Comparison of ENCODE assay signal across 1 cellular context in the genomic region with DNA sequence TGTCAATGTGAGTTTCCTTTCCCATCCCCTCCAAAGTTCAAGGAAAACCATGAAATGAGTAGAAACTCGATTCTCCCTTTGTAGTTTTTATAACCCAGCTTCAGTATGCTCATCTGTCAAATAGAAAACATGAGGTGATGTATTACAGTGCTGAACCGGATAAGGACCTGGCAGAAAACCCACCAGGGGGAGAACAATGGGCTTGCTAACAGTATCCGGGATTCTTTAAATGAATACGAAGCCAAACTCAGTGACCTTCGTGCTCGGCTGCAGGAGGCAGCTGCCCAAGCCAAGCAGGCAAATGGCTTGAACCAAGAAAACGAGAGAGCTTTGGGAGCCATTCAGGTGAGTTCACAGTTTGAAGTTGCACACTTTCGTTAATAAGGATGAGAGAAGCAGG.
TF ChIP-seq lines count a peak whose summit lies in the region.

No MANE protein-coding gene starts in this region.

TF ChIP-seq in GM12878, 131 proteins besides CTCF, POLR2A, EP300 and RAD21:
- TF ChIP-seq SMC3 (IDR thresholded peaks at IDR 0.05; ENCODE audit: borderline replicate concordance, low read length) (no peak), STAT1 (conservative IDR thresholded peaks at IDR 0.05) (no peak), PBX3 (IDR thresholded peaks at IDR 0.05; ENCODE audit: insufficient replicate concordance, low read depth, low read length) (no peak), RUNX3 (IDR thresholded peaks at IDR 0.05; ENCODE audit: low read length) (peak; percentile 55; the same call in 1 of the 2 replicates), LARP7 (IDR thresholded peaks at IDR 0.05) (no peak), TCF7 (IDR thresholded peaks at IDR 0.05; ENCODE audit: borderline replicate concordance) (peak; percentile 30; the same call in 1 of the 2 replicates), BCLAF1 (IDR thresholded peaks at IDR 0.05) (no peak), CREM (IDR thresholded peaks at IDR 0.05; ENCODE audit: low read depth) (peak; percentile 50; the same call in 1 of the 2 replicates), JUNB (IDR thresholded peaks at IDR 0.05) (peak; percentile 72), ETV6 (conservative IDR thresholded peaks at IDR 0.05 in 1 of 2, IDR thresholded peaks at IDR 0.05 in 1 of 2; ENCODE audit: borderline replicate concordance in 1 of 2, low read depth in 1 of 2) (peak in 1 of 2 experiments; percentile 26; a peak in 1 of 4 replicates), NFIC (IDR thresholded peaks at IDR 0.05; ENCODE audit: low read depth, low read length) (peak; percentile 59; the same call in 1 of the 2 replicates), FOXM1 (IDR thresholded peaks at IDR 0.05; ENCODE audit: low read depth, low read length) (peak; percentile 48; the same call in 1 of the 2 replicates), PKNOX1 (IDR thresholded peaks at IDR 0.05) (no peak)
